Comparison of ENCODE assay signal across 10 cellular contexts in the genomic region with DNA sequence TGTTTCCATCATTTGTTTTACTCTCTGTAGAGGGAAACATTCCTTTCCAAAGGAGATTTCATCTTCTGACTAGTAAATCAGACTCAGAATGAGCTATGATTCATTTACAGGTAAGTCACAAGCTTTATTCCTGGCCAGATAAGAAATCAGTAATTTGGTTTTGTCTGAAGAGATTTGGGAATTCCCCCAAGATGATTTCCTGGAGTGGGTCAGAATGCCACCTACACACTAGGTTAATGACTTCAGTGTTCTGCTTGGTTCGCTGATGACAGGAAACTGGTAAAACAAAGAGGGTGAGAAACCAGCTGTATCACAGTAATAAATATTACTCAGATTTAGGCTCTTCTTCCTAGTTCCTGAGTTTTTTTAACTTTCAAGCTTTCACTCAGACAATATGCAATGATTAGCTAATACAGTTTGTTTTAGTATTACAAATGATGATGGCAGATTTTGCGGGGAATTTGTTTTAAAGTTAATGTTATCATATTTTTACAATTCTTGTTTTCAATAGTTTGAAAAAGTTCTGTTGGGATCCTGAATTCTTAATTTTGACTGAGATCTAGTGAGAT. TPM values are rescaled to one million over a fixed set of nuclear protein-coding genes. Genes with fewer than 3 reads are reported as not detected.
DNase-seq lines count a peak whose midpoint lies in the region; ATAC-seq lines count a peak whose summit lies in the region.
"Had no signal": no experiment of that assay in that cellular context is flagged by ENCODE, and none has a peak within 500 bp of the region (broad histone marks: within the 10 kb centered on the region; RNA-seq: fewer than 3 reads in every experiment).

No MANE protein-coding gene starts in this region.

- ATAC-seq in GM18907 (IDR thresholded peaks at IDR 0.05; ENCODE audit: unreplicated experiment) (peak; percentile 99), GM21786 (IDR thresholded peaks at IDR 0.05; ENCODE audit: unreplicated experiment) (peak; percentile 97), HG03521 (IDR thresholded peaks at IDR 0.05; ENCODE audit: unreplicated experiment) (peak; percentile 87)

- DNase-seq in lung microvascular endothelial cell (ENCODE audit: low read depth in 2 of 2) (peak; percentile 1 to 3), NCI-H345 treated with DMSO at 0.1 percent for 48 hours (lab: John Stamatoyannopoulos, UW; ENCODE audit: unreplicated experiment) (no peak), OCI-M1 (lab: John Stamatoyannopoulos, UW) (no peak), ureter (ENCODE audit: low spot score) (no peak)
- DNase-seq in stimulated activated CD4-positive, alpha-beta T cell treated with anti-CD3 and anti-CD28 coated beads, Interleukin-4, amount 100 ng/mL, for 4 hours: no peak
- DNase-seq: aorta, NCI-H1105 treated with DMSO at 0.1 percent for 48 hours had no signal

RNA-seq across cellular contexts. Expression of gene ASZ1, which starts 8.3 kb away (rescaled TPM):
- not detected in 2 replicates for total RNA-seq in lung microvascular endothelial cell
- not detected for total RNA-seq in ureter
- total RNA-seq: aorta had no signal

RNA-seq across cellular contexts. Expression of gene CFTR, which starts 44.3 kb away (rescaled TPM):
- total RNA-seq in lung microvascular endothelial cell: not detected in 2 replicates
- total RNA-seq in ureter: 1.9 TPM

Comparison
In these comparisons a context has a peak if more than half of its experiments do, and no peak if none do; other contexts are left out.
1. DNase-seq: peak in lung microvascular endothelial cell (2 of 2); none in stimulated activated CD4-positive, alpha-beta T cell treated with anti-CD3 and anti-CD28 coated beads, Interleukin-4, amount 100 ng/mL, for 4 hours (0 of 2), NCI-H345 treated with DMSO at 0.1 percent for 48 hours (single experiment), OCI-M1 (single experiment) and ureter (single experiment).
2. Peak in every context shown above with its lines, with median percentiles within 50 percentile points of each other: ATAC-seq.